Comparison of ENCODE assay signal across 28 cellular contexts in the genomic region with DNA sequence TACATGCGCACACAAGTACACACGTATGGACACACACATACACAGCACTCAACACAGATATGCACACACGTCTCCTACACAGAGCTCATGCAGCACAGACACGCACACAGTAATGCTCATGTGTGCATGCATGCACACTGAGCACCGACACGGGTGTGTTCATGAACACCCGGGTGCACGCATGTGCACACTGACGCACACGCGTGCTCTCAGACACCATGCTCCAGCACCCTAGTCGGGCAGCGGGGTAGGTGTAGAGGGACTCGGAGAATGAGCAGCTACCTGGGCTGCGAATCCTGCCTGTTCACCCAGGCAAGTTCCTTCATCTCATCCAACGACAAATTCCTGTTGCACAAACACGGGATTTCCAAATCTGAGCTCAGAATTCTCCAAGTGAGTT.
DNase-seq lines count a peak whose midpoint lies in the region; ATAC-seq and TF ChIP-seq lines count a peak whose summit lies in the region.
"Had no signal": no experiment of that assay in that cellular context is flagged by ENCODE, and none has a peak within 500 bp of the region (broad histone marks: within the 10 kb centered on the region; RNA-seq: fewer than 3 reads in every experiment).

No MANE protein-coding gene starts in this region.

- H3K36me3 ChIP-seq in RWPE2 (ENCODE audit: low read depth) = no peaks in the 10 kb centered on the region
- H3K36me3 ChIP-seq in lower lobe of right lung = no peaks in the 10 kb centered on the region
- peaks cover 0 to 23% (median 0%) of the 10 kb centered on the region in 6 donors for H3K36me3 ChIP-seq in spleen
- H3K36me3 ChIP-seq: thoracic aorta had no signal

- no peak for TF ChIP-seq CTCF in RWPE2 (IDR thresholded peaks at IDR 0.05; ENCODE audit: poor library complexity, severe bottlenecking)
- no peak for TF ChIP-seq CTCF in lower lobe of right lung (IDR thresholded peaks at IDR 0.05)
- no peak for TF ChIP-seq CTCF in spleen (IDR thresholded peaks at IDR 0.05 in 8 of 11, conservative IDR thresholded peaks at IDR 0.05 in 3 of 11)

- peak; percentile 34 for DNase-seq in Right ventricle myocardium inferior (ENCODE audit: missing footprints)
- no peak for DNase-seq in cardiac septum (ENCODE audit: low spot score)
- DNase-seq in RWPE2 (ENCODE audit: low spot score) = peak; percentile 31
- peak; percentile 8 for DNase-seq in lower lobe of right lung
- peak; percentile 48 for DNase-seq in spleen
- DNase-seq in NCI-H2081 (lab: John Stamatoyannopoulos, UW) = no peak
- DNase-seq: activated CD4-positive, alpha-beta T cell treated with anti-CD3 and anti-CD28 coated beads for 1 hour; activated CD8-positive, alpha-beta T cell treated with anti-CD3 and anti-CD28 coated beads for 36 hours; EL; endodermal cell; GM23248; HFFc6; KG1; midbrain; naive thymus-derived CD4-positive, alpha-beta T cell; NCI-H1105; NCI-H187 treated with DMSO at 0.1 percent for 48 hours; NCI-H2171 treated with DMSO at 0.1 percent for 48 hours; NCI-H510A treated with DMSO at 0.1 percent for 48 hours; occipital lobe; stimulated activated CD4-positive, alpha-beta T cell treated with anti-CD3 and anti-CD28 coated beads, Interleukin-2, amount 100 ng/mL, for 24 hours; stimulated activated CD8-positive, alpha-beta memory T cell treated with anti-CD3 and anti-CD28 coated beads, Interleukin-4, amount 100 ng/mL, for 48 hours; T-helper 2 cell had no signal

- intact Hi-C loops in Right ventricle myocardium inferior (cut with DNase I) (no loop called here), cardiac septum (cut with DNase I) (no loop called here), lower lobe of right lung (cut with DNase I) (no loop called here), spleen (cut with DNase I; ENCODE audit: low total_unique reads) (no loop called here)

- 89 to 99% (median 95%) methylated on average over 11 to 17 of the region's 17 CpGs for WGBS in spleen, 5 donors

- H3K4me3 ChIP-seq in RWPE2 (ENCODE audit: severe bottlenecking) (no peak overlapping the region), lower lobe of right lung (no peak overlapping the region), spleen (no peak overlapping the region)
- H3K4me3 ChIP-seq: GM23248, smooth muscle cell, thoracic aorta had no signal

- H3K9me3 ChIP-seq in RWPE2 (ENCODE audit: severe bottlenecking) (no peaks in the 10 kb centered on the region), lower lobe of right lung (no peaks in the 10 kb centered on the region), spleen (no peaks in the 10 kb centered on the region)
- H3K9me3 ChIP-seq: thoracic aorta had no signal

- H3K4me1 ChIP-seq in RWPE2 (ENCODE audit: insufficient read depth, poor library complexity, severe bottlenecking) (no peaks in the 10 kb centered on the region), lower lobe of right lung (no peaks in the 10 kb centered on the region), spleen (peaks cover 0 to 41% (median 15%) of the 10 kb centered on the region in 6 donors)

- no peaks in the 10 kb centered on the region for H3K27me3 ChIP-seq in RWPE2 (ENCODE audit: insufficient read depth, poor library complexity, severe bottlenecking)
- H3K27me3 ChIP-seq in lower lobe of right lung (ENCODE audit: low read depth) = no peaks in the 10 kb centered on the region
- H3K27me3 ChIP-seq in spleen (replicated peaks in 1 of 7) = no peaks in the 10 kb centered on the region

- TF ChIP-seq POLR2A in spleen (IDR thresholded peaks at IDR 0.05) = no peak

- ATAC-seq in Right ventricle myocardium inferior (no peak), RWPE2 (ENCODE audit: low read depth) (no peak), lower lobe of right lung (no peak), HG03457 (IDR thresholded peaks at IDR 0.05; ENCODE audit: unreplicated experiment) (no peak), HG03196 (IDR thresholded peaks at IDR 0.05; ENCODE audit: unreplicated experiment) (no peak)
- ATAC-seq: activated CD8-positive, alpha-beta T cell treated with anti-CD3 and anti-CD28 coated beads for 36 hours; naive thymus-derived CD4-positive, alpha-beta T cell had no signal

- H3K27ac ChIP-seq in RWPE2 (ENCODE audit: poor library complexity, severe bottlenecking) (no peak overlapping the region), lower lobe of right lung (no peak overlapping the region), spleen (no peak overlapping the region)
- H3K27ac ChIP-seq: GM23248, RWPE1, thoracic aorta had no signal

Comparison
In these comparisons a context has a peak if more than half of its experiments do, and no peak if none do; other contexts are left out.
1. DNase-seq: peak in Right ventricle myocardium inferior (single experiment), RWPE2 (single experiment), lower lobe of right lung (single experiment) and spleen (single experiment); none in cardiac septum (single experiment) and NCI-H2081 (0 of 2).